25 cellular contexts compared by ENCODE assay signal in genomic region chr18:13485182-13485581, GRCh38.
"Had no signal": no experiment of that assay in that cellular context is flagged by ENCODE, and none has a peak within 500 bp of the region (broad histone marks: within the 10 kb centered on the region; RNA-seq: fewer than 3 reads in every experiment).

No MANE protein-coding gene starts in this region.

- H3K27ac Mint-ChIP-seq: endodermal cell; nephron progenitor cell; stimulated activated naive CD8-positive, alpha-beta T cell treated with anti-CD3 and anti-CD28 coated beads, Interleukin-15, amount 100 ng/mL, for 72 hours had no signal

- H3K4me3 ChIP-seq: coronary artery, lung, psoas muscle, right lobe of liver, spleen, testis, tibial nerve, upper lobe of right lung had no signal

- H3K27ac ChIP-seq: coronary artery, foreskin keratinocyte, neutrophil, psoas muscle, right lobe of liver, spleen, testis, tibial nerve, upper lobe of right lung had no signal

- DNase-seq: effector CD4-positive, alpha-beta T cell; endodermal cell; erythroblast; foreskin keratinocyte; kidney; left cardiac atrium; left ventricle myocardium superior; mesenchymal stem cell; midbrain; nephron progenitor cell; psoas muscle; retina; right lobe of liver; spleen; stimulated activated CD4-positive, alpha-beta T cell treated with anti-CD3 and anti-CD28 coated beads, Interleukin-15, amount 100 ng/mL, for 24 hours; stimulated activated CD4-positive, alpha-beta T cell treated with anti-CD3 and anti-CD28 coated beads, Interleukin-1b, Interleukin-23, amount 100 ng/mL, for 48 hours; stimulated activated CD4-positive, alpha-beta T cell treated with anti-CD3 and anti-CD28 coated beads, Interleukin-4, amount 100 ng/mL, for 4 hours; stimulated activated naive B cell treated with anti-CD40 and anti-IgM and Interleukin-4, amounts not matched to agents 10 μg/mL and 1 μg/mL and 100 μg/mL, for 72 hours; stimulated activated naive CD8-positive, alpha-beta T cell treated with anti-CD3 and anti-CD28 coated beads, Interleukin-15, amount 100 ng/mL, for 72 hours; testis; upper lobe of right lung had no signal

- H3K36me3 ChIP-seq: right lobe of liver, tibial nerve, upper lobe of right lung had no signal

- H3K27me3 Mint-ChIP-seq: stimulated activated naive B cell treated with anti-CD40 and anti-IgM and Interleukin-4, amounts not matched to agents 10 μg/mL and 1 μg/mL and 100 μg/mL, for 72 hours; stimulated activated naive CD8-positive, alpha-beta T cell treated with anti-CD3 and anti-CD28 coated beads, Interleukin-15, amount 100 ng/mL, for 72 hours had no signal

- H3K9me3 Mint-ChIP-seq: endodermal cell; stimulated activated naive B cell treated with anti-CD40 and anti-IgM and Interleukin-4, amounts not matched to agents 10 μg/mL and 1 μg/mL and 100 μg/mL, for 72 hours; stimulated activated naive CD8-positive, alpha-beta T cell treated with anti-CD3 and anti-CD28 coated beads, Interleukin-15, amount 100 ng/mL, for 72 hours had no signal

- H3K27me3 ChIP-seq: foreskin keratinocyte, neutrophil, right lobe of liver, spleen, testis, tibial nerve, upper lobe of right lung had no signal

- H3K4me1 ChIP-seq: foreskin keratinocyte, psoas muscle, right lobe of liver, testis, tibial nerve, upper lobe of right lung had no signal

- ATAC-seq: foreskin keratinocyte; left cardiac atrium; left ventricle myocardium superior; psoas muscle; right lobe of liver; stimulated activated naive B cell treated with anti-CD40 and anti-IgM and Interleukin-4, amounts not matched to agents 10 μg/mL and 1 μg/mL and 100 μg/mL, for 72 hours; stimulated activated naive CD8-positive, alpha-beta T cell treated with anti-CD3 and anti-CD28 coated beads, Interleukin-15, amount 100 ng/mL, for 72 hours; upper lobe of right lung had no signal

- H3K4me3 Mint-ChIP-seq: endodermal cell; nephron progenitor cell; stimulated activated naive B cell treated with anti-CD40 and anti-IgM and Interleukin-4, amounts not matched to agents 10 μg/mL and 1 μg/mL and 100 μg/mL, for 72 hours; stimulated activated naive CD8-positive, alpha-beta T cell treated with anti-CD3 and anti-CD28 coated beads, Interleukin-15, amount 100 ng/mL, for 72 hours had no signal

- H3K9me3 ChIP-seq: neutrophil, psoas muscle, right lobe of liver, spleen, testis, tibial nerve, upper lobe of right lung had no signal
